1 cellular context compared by ENCODE assay signal in genomic region chr1:89739844-89740216, GRCh38.
TF ChIP-seq lines count a peak whose summit lies in the region.

No MANE protein-coding gene starts in this region.

TF ChIP-seq in GM12878, 131 proteins besides CTCF, POLR2A, EP300 and RAD21:
- TF ChIP-seq ZBED1 (IDR thresholded peaks at IDR 0.05; ENCODE audit: borderline replicate concordance) (no peak), KDM1A (IDR thresholded peaks at IDR 0.05; ENCODE audit: borderline replicate concordance) (no peak)
